In genomic region chr16:83907926-83908325, GRCh38 we compare ENCODE assay signal across 13 cellular contexts. TPM values are rescaled to one million over a fixed set of nuclear protein-coding genes. Genes with fewer than 3 reads are reported as not detected.
DNase-seq lines count a peak whose midpoint lies in the region; ATAC-seq, FAIRE-seq and TF ChIP-seq lines count a peak whose summit lies in the region.
"Had no signal": no experiment of that assay in that cellular context is flagged by ENCODE, and none has a peak within 500 bp of the region (broad histone marks: within the 10 kb centered on the region; RNA-seq: fewer than 3 reads in every experiment).

No MANE protein-coding gene starts in this region.

- in situ Hi-C loops in SK-MEL-5 (cut with HindIII; ENCODE audit: low pct_unique_long_range_greater_than_20kb, low sequenced_read_pairs) (no loop called here), gastrocnemius medialis (cut with MboI; ENCODE audit: low sequenced_read_pairs in 4 of 4) (no loop called here)

- no peak for TF ChIP-seq POLR2A in gastrocnemius medialis (IDR thresholded peaks at IDR 0.05)

- H3K9me3 ChIP-seq in gastrocnemius medialis, result no peaks in the 10 kb centered on the region

- no peak for FAIRE-seq in GM19239 (lab: Jason Lieb, UNC)
- FAIRE-seq: H54 had no signal

- peak overlapping the region; percentile 91 to 97 (median 94) for H3K27ac ChIP-seq in gastrocnemius medialis
- H3K27ac ChIP-seq: 22Rv1 had no signal

- TF ChIP-seq CTCF in gastrocnemius medialis (IDR thresholded peaks at IDR 0.05 in 4 of 5, conservative IDR thresholded peaks at IDR 0.05 in 1 of 5), result no peak

- ATAC-seq in gastrocnemius medialis (no peak), Right ventricle myocardium inferior (no peak)
- ATAC-seq: CD8-positive, alpha-beta T cell had no signal

- peaks cover 63 to 72% of the 10 kb centered on the region in 2 donors for H3K4me1 ChIP-seq in gastrocnemius medialis

- intact Hi-C loops in gastrocnemius medialis (cut with DNase I; ENCODE audit: low total_unique reads) (no loop called here), Right ventricle myocardium inferior (cut with DNase I) (no loop called here)

- H3K4me3 ChIP-seq in gastrocnemius medialis, result no peak overlapping the region

- DNase-seq in NCI-H146 (lab: John Stamatoyannopoulos, UW) (peak; percentile 39), NCI-H146 treated with DMSO at 0.1 percent for 48 hours (lab: John Stamatoyannopoulos, UW; ENCODE audit: unreplicated experiment) (no peak), SK-MEL-5 (ENCODE audit: low read depth, low spot score) (peak; percentile 79), foreskin melanocyte (peak; percentile 92), gastrocnemius medialis (no peak), GM19239 (ENCODE audit: insufficient read length, low spot score) (no peak), Right ventricle myocardium inferior (ENCODE audit: missing footprints) (no peak), COR-L47 (lab: John Stamatoyannopoulos, UW) (no peak)
- DNase-seq: CD8-positive, alpha-beta T cell; DMS53; GF-D8 had no signal

- H3K27me3 ChIP-seq in gastrocnemius medialis, result no peaks in the 10 kb centered on the region

- peaks cover 0 to 25% of the 10 kb centered on the region in 2 donors for H3K36me3 ChIP-seq in gastrocnemius medialis

RNA-seq across cellular contexts. Expression of gene MLYCD, which starts 9.0 kb away (rescaled TPM):
- total RNA-seq in SK-MEL-5 (2014; rRNA removed; shearing (Covaris generic)), result 3.4 and 3.9 TPM in 2 replicates
- 2.3 and 2.4 TPM in 2 replicates for polyA plus RNA-seq in SK-MEL-5 (2015; cell fraction: cytosol; rRNA removed)
- 3.9 and 4.6 TPM in 2 replicates for polyA plus RNA-seq in SK-MEL-5 (2015; cell fraction: nucleus; rRNA removed)
- 10 to 100 TPM; 10.3 to 20.8 (median 18.4) TPM for total RNA-seq in gastrocnemius medialis
- 48.2 TPM for total RNA-seq in Right ventricle myocardium inferior

RNA-seq across cellular contexts. Expression of gene OSGIN1, which starts 45.1 kb away (rescaled TPM):
- 88.5 and 90.9 TPM in 2 replicates for total RNA-seq in SK-MEL-5 (2014; rRNA removed; shearing (Covaris generic))
- 134 and 146 TPM in 2 replicates for polyA plus RNA-seq in SK-MEL-5 (2015; cell fraction: cytosol; rRNA removed)
- polyA plus RNA-seq in SK-MEL-5 (2015; cell fraction: nucleus; rRNA removed), result 147 and 184 TPM in 2 replicates
- total RNA-seq in gastrocnemius medialis, result 10 to 100 TPM in 3 of 4 donors, 1 to 10 TPM in 1; 9.6 to 24.9 (median 13.2) TPM
- 8.2 TPM for total RNA-seq in Right ventricle myocardium inferior

Comparison
In these comparisons a context has a peak if more than half of its experiments do, and no peak if none do; other contexts are left out.
1. DNase-seq: peak in NCI-H146 (single experiment), SK-MEL-5 (single experiment) and foreskin melanocyte (single experiment); none in NCI-H146 treated with DMSO at 0.1 percent for 48 hours (single experiment), gastrocnemius medialis (0 of 2), GM19239 (single experiment), Right ventricle myocardium inferior (single experiment) and COR-L47 (single experiment).